In genomic region chr13:27308941-27309340, GRCh38 we compare ENCODE assay signal across 17 cellular contexts. TPM values are rescaled to one million over a fixed set of nuclear protein-coding genes. Genes with fewer than 3 reads are reported as not detected.
DNase-seq lines count a peak whose midpoint lies in the region; ATAC-seq, FAIRE-seq and TF ChIP-seq lines count a peak whose summit lies in the region.
"Had no signal": no experiment of that assay in that cellular context is flagged by ENCODE, and none has a peak within 500 bp of the region (broad histone marks: within the 10 kb centered on the region; RNA-seq: fewer than 3 reads in every experiment).

No MANE protein-coding gene starts in this region.

- H3K4me3 Mint-ChIP-seq in T-helper 17 cell = no peak overlapping the region
- H3K4me3 Mint-ChIP-seq: CD14-positive monocyte; CD4-positive, alpha-beta memory T cell; HFFc6 had no signal

- no peaks in the 10 kb centered on the region for H3K36me3 ChIP-seq in right atrium auricular region
- no peaks in the 10 kb centered on the region for H3K36me3 ChIP-seq in H1 (ENCODE audit: control insufficient read depth in 2 of 4, insufficient read depth in 4 of 4, low read length in 3 of 4)
- no peaks in the 10 kb centered on the region for H3K36me3 ChIP-seq in trophoblast cell (ENCODE audit: control insufficient read depth in 1 of 2, insufficient read depth in 2 of 2, low read length in 2 of 2)
- H3K36me3 ChIP-seq: BLaER1 had no signal

- H4K8ac ChIP-seq in H1 (ENCODE audit: extremely low read depth, insufficient read depth, low read length) (no peak overlapping the region), trophoblast cell (ENCODE audit: low read depth, low read length) (no peak overlapping the region)

- TF ChIP-seq CTCF in right atrium auricular region (IDR thresholded peaks at IDR 0.05) (no peak), H1 (IDR thresholded peaks at IDR 0.05; ENCODE audit: control extremely low read depth in 1 of 3, insufficient read depth in 1 of 3, low read depth in 1 of 3, low read length in 3 of 3) (no peak)

- no peaks in the 10 kb centered on the region for H3K23me2 ChIP-seq in H1 (ENCODE audit: low read depth, low read length)

- no peaks in the 10 kb centered on the region for H3K27me3 ChIP-seq in right atrium auricular region
- H3K27me3 ChIP-seq in H1 (replicated peaks in 1 of 4; ENCODE audit: control insufficient read depth in 3 of 4, extremely low read depth in 1 of 4, insufficient read depth in 3 of 4, low read length in 3 of 4) = no peaks in the 10 kb centered on the region
- H3K27me3 ChIP-seq in trophoblast cell (ENCODE audit: insufficient read depth, low read length) = no peaks in the 10 kb centered on the region
- H3K27me3 ChIP-seq: BLaER1 had no signal

- H3K14ac ChIP-seq in H1 (ENCODE audit: insufficient read length) = no peak overlapping the region
- no peak overlapping the region for H3K14ac ChIP-seq in trophoblast cell (ENCODE audit: low read length)

- H2BK5ac ChIP-seq in H1 (ENCODE audit: low read depth, low read length) (no peak overlapping the region), trophoblast cell (ENCODE audit: low read depth, low read length, poor library complexity) (no peak overlapping the region)

- no peak overlapping the region for H2BK120ac ChIP-seq in H1 (replicated peaks; ENCODE audit: low read depth, low read length)
- H2BK120ac ChIP-seq in trophoblast cell (ENCODE audit: insufficient read depth, low read length, poor library complexity) = no peak overlapping the region

- TF ChIP-seq EP300 in H1 (IDR thresholded peaks at IDR 0.05; ENCODE audit: borderline replicate concordance in 1 of 2, low read depth in 2 of 2, low read length in 2 of 2) = no peak

- intact Hi-C loops in Right ventricle myocardium inferior (cut with DNase I) = no loop called here

- H3K4me2 ChIP-seq in H1 (ENCODE audit: insufficient read depth in 1 of 2, low read depth in 2 of 2, low read length in 2 of 2) (no peak overlapping the region), trophoblast cell (ENCODE audit: low read length) (no peak overlapping the region)
- H3K4me2 ChIP-seq: BLaER1 had no signal

- no peak overlapping the region for H3K18ac ChIP-seq in H1 (ENCODE audit: extremely low read depth, low read length)
- no peak overlapping the region for H3K18ac ChIP-seq in trophoblast cell (ENCODE audit: low read length)

- no peak overlapping the region for H2BK20ac ChIP-seq in H1 (ENCODE audit: low read length)

- H3K4me1 ChIP-seq in right atrium auricular region (no peaks in the 10 kb centered on the region), H1 (replicated peaks in 1 of 4; ENCODE audit: control insufficient read depth in 3 of 4, insufficient read depth in 4 of 4, low read length in 3 of 4) (peaks cover 0 to 7% (median 0%) of the 10 kb centered on the region in 4 experiments; a peak in 3 of 7 replicates), trophoblast cell (ENCODE audit: control insufficient read depth in 1 of 2, insufficient read depth in 2 of 2, low read length in 2 of 2) (peaks cover 0 to 3% of the 10 kb centered on the region in 2 experiments)

- no peak for TF ChIP-seq POLR2A in H1 (IDR thresholded peaks at IDR 0.05; ENCODE audit: control extremely low read depth in 1 of 2, low read depth in 2 of 2, low read length in 2 of 2)

- H3K9ac ChIP-seq in H1 (replicated peaks in 1 of 4; ENCODE audit: extremely low read depth in 1 of 4, low read depth in 3 of 4, low read length in 3 of 4) = no peak overlapping the region
- H3K9ac ChIP-seq in trophoblast cell (ENCODE audit: low read length) = no peak overlapping the region
- H3K9ac ChIP-seq: BLaER1 had no signal

- H2AFZ ChIP-seq in H1 (ENCODE audit: low read length) = peak overlapping the region; percentile 32; the same call in 1 of the 2 replicates
- H2AFZ ChIP-seq in trophoblast cell (ENCODE audit: insufficient read depth, low read length, poor library complexity) = no peak overlapping the region

- no peak overlapping the region for H4K12ac ChIP-seq in trophoblast cell (ENCODE audit: low read depth, low read length)

- ATAC-seq in Right ventricle myocardium inferior (no peak), T-helper 17 cell (no peak)

- CTCF ChIA-PET in H1 (lab: Charles Lee; ENCODE audit: partially characterized antibody) = interaction anchor here (1.2 kb wide), 1 partner anchor 29 kb away, joined by 3 read pairs; no protein-coding TSS in a partner anchor

- H2AK5ac ChIP-seq in H1 (ENCODE audit: low read depth, low read length) (no peak overlapping the region), trophoblast cell (ENCODE audit: low read length) (no peak overlapping the region)

- no peaks in the 10 kb centered on the region for H4K20me1 ChIP-seq in H1 (replicated peaks in 1 of 2; ENCODE audit: control insufficient read depth in 1 of 2, insufficient read depth in 2 of 2, low read length in 2 of 2)
- H4K20me1 ChIP-seq: BLaER1 had no signal

- no peaks in the 10 kb centered on the region for H3K36me3 Mint-ChIP-seq in T-helper 17 cell (ENCODE audit: low read depth)
- H3K36me3 Mint-ChIP-seq: CD14-positive monocyte; CD4-positive, alpha-beta memory T cell had no signal

- DNase-seq in right atrium auricular region (ENCODE audit: low spot score) (peak; percentile 11), Right ventricle myocardium inferior (ENCODE audit: missing footprints) (no peak), H1 (ENCODE audit: low read depth in 1 of 2, low spot score in 2 of 2) (no peak), trophoblast cell (no peak), NCI-H774 (lab: John Stamatoyannopoulos, UW) (no peak), T-helper 17 cell (no peak)
- no peak for DNase-seq in activated CD8-positive, alpha-beta memory T cell treated with anti-CD3 and anti-CD28 coated beads for 24 hours
- DNase-seq: 8988T; CD4-positive, alpha-beta memory T cell; DMS153; DMS79 treated with DMSO at 0.1 percent for 48 hours; GF-D8; HCEC 1CT; HFFc6 had no signal

- H3K4me3 ChIP-seq in right atrium auricular region (no peak overlapping the region), H1 (ENCODE audit: extremely low read depth in 1 of 4, insufficient read depth in 2 of 4, low read depth in 3 of 4, low read length in 4 of 4) (no peak overlapping the region), trophoblast cell (ENCODE audit: low read depth, low read length) (peak overlapping the region; percentile 3)
- H3K4me3 ChIP-seq: BLaER1 had no signal

- H3K27ac ChIP-seq in right atrium auricular region (no peak overlapping the region), H1 (ENCODE audit: low read depth, low read length) (no peak overlapping the region), trophoblast cell (ENCODE audit: low read depth, low read length) (no peak overlapping the region)
- H3K27ac ChIP-seq: BLaER1, HL-60 had no signal

- no peak overlapping the region for H2BK12ac ChIP-seq in H1 (ENCODE audit: low read depth, low read length)
- no peak overlapping the region for H2BK12ac ChIP-seq in trophoblast cell (ENCODE audit: low read length)

- no peak overlapping the region for H4K5ac ChIP-seq in H1 (ENCODE audit: insufficient read length, low read depth, low read length)

- H3K56ac ChIP-seq in H1 (replicated peaks; ENCODE audit: insufficient read length, low read depth, low read length) = no peak overlapping the region

- POLR2A ChIA-PET in H1 (lab: Charles Lee; ENCODE audit: partially characterized antibody) = no interaction called here

- H3K9me3 ChIP-seq in right atrium auricular region = no peaks in the 10 kb centered on the region
- no peaks in the 10 kb centered on the region for H3K9me3 ChIP-seq in H1 (ENCODE audit: insufficient read depth in 2 of 2, low read depth in 1 of 2, low read length in 1 of 2)
- no peaks in the 10 kb centered on the region for H3K9me3 ChIP-seq in trophoblast cell (ENCODE audit: insufficient read depth, low read depth, low read length)
- H3K9me3 ChIP-seq in T-helper 17 cell (ENCODE audit: control insufficient read depth, low read length, poor library complexity, severe bottlenecking) = no peaks in the 10 kb centered on the region
- H3K9me3 ChIP-seq: BLaER1 had no signal

- WGBS in H1 (ENCODE audit: extremely low coverage in 1 of 2, insufficient coverage in 1 of 2, insufficient read length in 1 of 2, insufficient replicate concordance in 2 of 2, low coverage in 1 of 2, low lambda C conversion rate in 2 of 2, missing lambda C conversion rate in 1 of 2), 2 experiments = 94% methylated on average over 19 of the region's 19 CpGs; no CpG with 5 or more reads in 1 of the 2 experiments
- no CpG with 5 or more reads among the region's 19 CpGs for WGBS in trophoblast cell (ENCODE audit: extremely low coverage, insufficient coverage, insufficient read length)

- H3K23ac ChIP-seq in H1 (ENCODE audit: insufficient read length) = no peak overlapping the region
- no peak overlapping the region for H3K23ac ChIP-seq in trophoblast cell (ENCODE audit: low read length)

- H3K79me2 ChIP-seq in H1 (ENCODE audit: control insufficient read depth in 1 of 2, insufficient read depth in 2 of 2, low read length in 2 of 2) (no peaks in the 10 kb centered on the region), trophoblast cell (ENCODE audit: control insufficient read depth, insufficient read depth, low read length, poor library complexity) (no peaks in the 10 kb centered on the region)

- H3K4ac ChIP-seq in H1 (replicated peaks; ENCODE audit: insufficient read length, low read depth, low read length) = no peak overlapping the region
- no peak overlapping the region for H3K4ac ChIP-seq in trophoblast cell (ENCODE audit: low read depth, low read length)

- no peak overlapping the region for H3K27ac Mint-ChIP-seq in T-helper 17 cell
- H3K27ac Mint-ChIP-seq: CD14-positive monocyte; CD4-positive, alpha-beta memory T cell; HFFc6 had no signal

- H4K91ac ChIP-seq in H1 (replicated peaks; ENCODE audit: insufficient read length, low read length) = no peak overlapping the region
- no peak overlapping the region for H4K91ac ChIP-seq in trophoblast cell (ENCODE audit: low read depth, low read length)

- FAIRE-seq in H1 (lab: Jason Lieb, UNC) = no peak

- no peaks in the 10 kb centered on the region for H3K4me1 Mint-ChIP-seq in T-helper 17 cell

- H2BK15ac ChIP-seq in H1 (ENCODE audit: low read length) = no peak overlapping the region

- no peak for TF ChIP-seq RAD21 in H1 (IDR thresholded peaks at IDR 0.05 in 1 of 2, conservative IDR thresholded peaks at IDR 0.05 in 1 of 2; ENCODE audit: low read depth in 2 of 2, low read length in 2 of 2)

- H3K79me1 ChIP-seq in H1 (ENCODE audit: low read depth, low read length) = no peaks in the 10 kb centered on the region
- no peaks in the 10 kb centered on the region for H3K79me1 ChIP-seq in trophoblast cell (ENCODE audit: low read length)

- H3K27me3 Mint-ChIP-seq in T-helper 17 cell = peaks cover 27% of the 10 kb centered on the region
- H3K27me3 Mint-ChIP-seq: CD4-positive, alpha-beta memory T cell had no signal

RNA-seq across cellular contexts. Expression of gene RASL11A, which starts 38.3 kb away (rescaled TPM):
- total RNA-seq in right atrium auricular region = 10 to 100 TPM in 1 of 2 donors, 1 to 10 TPM in 1; 9.3 to 16.3 TPM
- 10.6 TPM for total RNA-seq in Right ventricle myocardium inferior
- total RNA-seq in H1 (2021; fragmentation: NEBNext Ultra II Directional; extraction: Animal tissue kit (Norgen Biotek cat#: 25700)) = 6.8 and 7.9 TPM in 2 replicates
- 2.9 and 3.8 TPM in 2 replicates for polyA plus RNA-seq in H1 (2011; rRNA removed)
- polyA plus RNA-seq in H1 (2011; cell fraction: cytosol; rRNA removed) = 3.4 TPM
- 5.9 TPM for polyA plus RNA-seq in H1 (2011; cell fraction: nucleus; rRNA removed)
- 2.7 to 5.7 TPM (median 3.8 TPM) in 4 replicates for polyA plus RNA-seq in H1 (2012, experiment 1 of 2)
- polyA plus RNA-seq in H1 (2012, experiment 2 of 2) = 4.8 TPM
- polyA plus RNA-seq in H1 (2013, experiment 1 of 2) = 2.7 TPM
- 3.0 TPM for polyA plus RNA-seq in H1 (2013, experiment 2 of 2)
- 8.9 and 9.3 TPM in 2 replicates for polyA minus RNA-seq in H1 (2011; rRNA and poly(A)+ RNA removed)
- polyA minus RNA-seq in H1 (2011; cell fraction: cytosol; rRNA and poly(A)+ RNA removed) = 3.4 TPM
- polyA minus RNA-seq in H1 (2011; cell fraction: nucleus; rRNA and poly(A)+ RNA removed) = 3.1 TPM
- polyA plus RNA-seq in trophoblast cell (2013) = 2.5 and 2.8 TPM in 2 replicates
- total RNA-seq in T-helper 17 cell = 1 to 10 TPM in 1 of 2 donors, under 1 TPM in 1; 0.55 to 3.1 TPM

RNA-seq across cellular contexts. Expression of gene RPL21, which starts 57.6 kb away (rescaled TPM):
- total RNA-seq in right atrium auricular region (100 to 1,000 TPM; 424 to 949 TPM), Right ventricle myocardium inferior (782 TPM), T-helper 17 cell (1,000 to 10,000 TPM; 1,938 to 2,027 TPM)
- 1,233 and 1,283 TPM in 2 replicates for total RNA-seq in H1 (2021; fragmentation: NEBNext Ultra II Directional; extraction: Animal tissue kit (Norgen Biotek cat#: 25700))
- 329 and 624 TPM in 2 replicates for polyA plus RNA-seq in H1 (2011; rRNA removed)
- 1,115 TPM for polyA plus RNA-seq in H1 (2011; cell fraction: cytosol; rRNA removed)
- 249 TPM for polyA plus RNA-seq in H1 (2011; cell fraction: nucleus; rRNA removed)
- polyA plus RNA-seq in H1 (2012, experiment 1 of 2) = 908 to 2,019 TPM (median 1,325 TPM) in 4 replicates
- 1,153 TPM for polyA plus RNA-seq in H1 (2012, experiment 2 of 2)
- polyA plus RNA-seq in H1 (2013, experiment 1 of 2) = 2,859 TPM
- polyA plus RNA-seq in H1 (2013, experiment 2 of 2) = 2,776 TPM
- 93.0 and 207 TPM in 2 replicates for polyA minus RNA-seq in H1 (2011; rRNA and poly(A)+ RNA removed)
- polyA minus RNA-seq in H1 (2011; cell fraction: cytosol; rRNA and poly(A)+ RNA removed) = 183 TPM
- polyA minus RNA-seq in H1 (2011; cell fraction: nucleus; rRNA and poly(A)+ RNA removed) = 327 TPM
- 1,957 and 1,968 TPM in 2 replicates for polyA plus RNA-seq in trophoblast cell (2013)
